Comparison of ENCODE assay signal across 1 cellular context in the genomic region with DNA sequence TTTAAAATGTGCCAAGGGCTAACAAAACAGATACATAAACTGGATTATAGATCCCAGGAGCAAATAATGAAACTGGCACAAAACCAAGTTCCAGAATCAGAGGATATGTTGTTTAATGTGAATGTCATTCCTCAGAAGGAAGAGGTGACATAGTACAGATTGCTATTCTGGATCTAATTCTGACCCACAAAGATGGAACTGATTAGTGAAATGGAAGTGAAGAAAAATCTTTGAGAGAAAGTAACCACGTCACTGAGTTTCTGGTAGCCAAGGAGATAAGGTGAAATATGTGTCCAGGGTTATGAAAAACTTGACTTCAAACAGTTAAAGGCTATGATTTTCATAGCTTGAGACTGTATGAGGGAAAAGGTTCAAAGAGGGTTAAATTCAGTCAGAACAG.
TF ChIP-seq lines count a peak whose summit lies in the region.

No MANE protein-coding gene starts in this region.

TF ChIP-seq in SK-N-SH, 30 proteins besides CTCF, POLR2A, EP300 and RAD21 (continued from another document):
- TF ChIP-seq, protein P1, sequence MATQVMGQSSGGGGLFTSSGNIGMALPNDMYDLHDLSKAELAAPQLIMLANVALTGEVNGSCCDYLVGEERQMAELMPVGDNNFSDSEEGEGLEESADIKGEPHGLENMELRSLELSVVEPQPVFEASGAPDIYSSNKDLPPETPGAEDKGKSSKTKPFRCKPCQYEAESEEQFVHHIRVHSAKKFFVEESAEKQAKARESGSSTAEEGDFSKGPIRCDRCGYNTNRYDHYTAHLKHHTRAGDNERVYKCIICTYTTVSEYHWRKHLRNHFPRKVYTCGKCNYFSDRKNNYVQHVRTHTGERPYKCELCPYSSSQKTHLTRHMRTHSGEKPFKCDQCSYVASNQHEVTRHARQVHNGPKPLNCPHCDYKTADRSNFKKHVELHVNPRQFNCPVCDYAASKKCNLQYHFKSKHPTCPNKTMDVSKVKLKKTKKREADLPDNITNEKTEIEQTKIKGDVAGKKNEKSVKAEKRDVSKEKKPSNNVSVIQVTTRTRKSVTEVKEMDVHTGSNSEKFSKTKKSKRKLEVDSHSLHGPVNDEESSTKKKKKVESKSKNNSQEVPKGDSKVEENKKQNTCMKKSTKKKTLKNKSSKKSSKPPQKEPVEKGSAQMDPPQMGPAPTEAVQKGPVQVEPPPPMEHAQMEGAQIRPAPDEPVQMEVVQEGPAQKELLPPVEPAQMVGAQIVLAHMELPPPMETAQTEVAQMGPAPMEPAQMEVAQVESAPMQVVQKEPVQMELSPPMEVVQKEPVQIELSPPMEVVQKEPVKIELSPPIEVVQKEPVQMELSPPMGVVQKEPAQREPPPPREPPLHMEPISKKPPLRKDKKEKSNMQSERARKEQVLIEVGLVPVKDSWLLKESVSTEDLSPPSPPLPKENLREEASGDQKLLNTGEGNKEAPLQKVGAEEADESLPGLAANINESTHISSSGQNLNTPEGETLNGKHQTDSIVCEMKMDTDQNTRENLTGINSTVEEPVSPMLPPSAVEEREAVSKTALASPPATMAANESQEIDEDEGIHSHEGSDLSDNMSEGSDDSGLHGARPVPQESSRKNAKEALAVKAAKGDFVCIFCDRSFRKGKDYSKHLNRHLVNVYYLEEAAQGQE (IDR thresholded peaks at IDR 0.05; ENCODE audit: low read depth, low read length): no peak
- TF ChIP-seq NRF1 (IDR thresholded peaks at IDR 0.05; ENCODE audit: low read depth, low read length): no peak
- TF ChIP-seq CHD2 (IDR thresholded peaks at IDR 0.05; ENCODE audit: low read length, partially characterized antibody): no peak
- TF ChIP-seq RXRA (IDR thresholded peaks at IDR 0.05; ENCODE audit: borderline replicate concordance, low read depth): peak; percentile 42; the same call in 1 of the 2 replicates
- TF ChIP-seq EZH2phosphoT487 (IDR thresholded peaks at IDR 0.05; ENCODE audit: borderline replicate concordance, low read depth): no peak
- no peak for TF ChIP-seq FOXJ3 (CRISPR knock-in tag; IDR thresholded peaks at IDR 0.05)
- peak; percentile 64 for TF ChIP-seq GATA2 (CRISPR knock-in tag; IDR thresholded peaks at IDR 0.05)
- TF ChIP-seq NFIC (IDR thresholded peaks at IDR 0.05; ENCODE audit: borderline replicate concordance): peak; percentile 62; the same call in 1 of the 2 replicates
- TF ChIP-seq TEAD4 (IDR thresholded peaks at IDR 0.05; ENCODE audit: borderline replicate concordance, insufficient read depth): peak; percentile 66; the same call in 1 of the 2 replicates
- peak; percentile 27; the same call in 1 of the 2 replicates for TF ChIP-seq RCOR1 (IDR thresholded peaks at IDR 0.05; ENCODE audit: low read length)
- TF ChIP-seq, protein P2, sequence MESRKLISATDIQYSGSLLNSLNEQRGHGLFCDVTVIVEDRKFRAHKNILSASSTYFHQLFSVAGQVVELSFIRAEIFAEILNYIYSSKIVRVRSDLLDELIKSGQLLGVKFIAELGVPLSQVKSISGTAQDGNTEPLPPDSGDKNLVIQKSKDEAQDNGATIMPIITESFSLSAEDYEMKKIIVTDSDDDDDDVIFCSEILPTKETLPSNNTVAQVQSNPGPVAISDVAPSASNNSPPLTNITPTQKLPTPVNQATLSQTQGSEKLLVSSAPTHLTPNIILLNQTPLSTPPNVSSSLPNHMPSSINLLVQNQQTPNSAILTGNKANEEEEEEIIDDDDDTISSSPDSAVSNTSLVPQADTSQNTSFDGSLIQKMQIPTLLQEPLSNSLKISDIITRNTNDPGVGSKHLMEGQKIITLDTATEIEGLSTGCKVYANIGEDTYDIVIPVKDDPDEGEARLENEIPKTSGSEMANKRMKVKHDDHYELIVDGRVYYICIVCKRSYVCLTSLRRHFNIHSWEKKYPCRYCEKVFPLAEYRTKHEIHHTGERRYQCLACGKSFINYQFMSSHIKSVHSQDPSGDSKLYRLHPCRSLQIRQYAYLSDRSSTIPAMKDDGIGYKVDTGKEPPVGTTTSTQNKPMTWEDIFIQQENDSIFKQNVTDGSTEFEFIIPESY (IDR thresholded peaks at IDR 0.05; ENCODE audit: borderline replicate concordance, low read depth): no peak
- TF ChIP-seq JUND (IDR thresholded peaks at IDR 0.05): peak; percentile 61
- TF ChIP-seq, protein P3, sequence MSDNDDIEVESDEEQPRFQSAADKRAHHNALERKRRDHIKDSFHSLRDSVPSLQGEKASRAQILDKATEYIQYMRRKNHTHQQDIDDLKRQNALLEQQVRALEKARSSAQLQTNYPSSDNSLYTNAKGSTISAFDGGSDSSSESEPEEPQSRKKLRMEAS (IDR thresholded peaks at IDR 0.05; ENCODE audit: low read depth): 0 out of 2 replicates have a peak, but pooled peaks have one; percentile 29
- TF ChIP-seq FOXM1 (IDR thresholded peaks at IDR 0.05; ENCODE audit: low read depth): peak; percentile 41; the same call in 1 of the 2 replicates
- TF ChIP-seq, protein P4, sequence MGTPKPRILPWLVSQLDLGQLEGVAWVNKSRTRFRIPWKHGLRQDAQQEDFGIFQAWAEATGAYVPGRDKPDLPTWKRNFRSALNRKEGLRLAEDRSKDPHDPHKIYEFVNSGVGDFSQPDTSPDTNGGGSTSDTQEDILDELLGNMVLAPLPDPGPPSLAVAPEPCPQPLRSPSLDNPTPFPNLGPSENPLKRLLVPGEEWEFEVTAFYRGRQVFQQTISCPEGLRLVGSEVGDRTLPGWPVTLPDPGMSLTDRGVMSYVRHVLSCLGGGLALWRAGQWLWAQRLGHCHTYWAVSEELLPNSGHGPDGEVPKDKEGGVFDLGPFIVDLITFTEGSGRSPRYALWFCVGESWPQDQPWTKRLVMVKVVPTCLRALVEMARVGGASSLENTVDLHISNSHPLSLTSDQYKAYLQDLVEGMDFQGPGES (IDR thresholded peaks at IDR 0.05; ENCODE audit: low read depth, low read length): no peak
- peak; percentile 97 for TF ChIP-seq TCF12 (IDR thresholded peaks at IDR 0.05)
- TF ChIP-seq, protein P5, sequence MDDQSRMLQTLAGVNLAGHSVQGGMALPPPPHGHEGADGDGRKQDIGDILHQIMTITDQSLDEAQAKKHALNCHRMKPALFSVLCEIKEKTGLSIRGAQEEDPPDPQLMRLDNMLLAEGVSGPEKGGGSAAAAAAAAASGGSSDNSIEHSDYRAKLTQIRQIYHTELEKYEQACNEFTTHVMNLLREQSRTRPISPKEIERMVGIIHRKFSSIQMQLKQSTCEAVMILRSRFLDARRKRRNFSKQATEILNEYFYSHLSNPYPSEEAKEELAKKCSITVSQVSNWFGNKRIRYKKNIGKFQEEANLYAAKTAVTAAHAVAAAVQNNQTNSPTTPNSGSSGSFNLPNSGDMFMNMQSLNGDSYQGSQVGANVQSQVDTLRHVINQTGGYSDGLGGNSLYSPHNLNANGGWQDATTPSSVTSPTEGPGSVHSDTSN (IDR thresholded peaks at IDR 0.05): peak; percentile 75
- TF ChIP-seq POLR2AphosphoS5 (IDR thresholded peaks at IDR 0.05; ENCODE audit: low read depth, low read length): peak; percentile 62; the same call in 1 of the 2 replicates
- 0 out of 2 replicates have a peak, but pooled peaks have one; percentile 15 for TF ChIP-seq YY1 (IDR thresholded peaks at IDR 0.05; ENCODE audit: low read depth)
- 0 out of 2 replicates have a peak, but pooled peaks have one; percentile 22 for TF ChIP-seq FOSL2 (IDR thresholded peaks at IDR 0.05; ENCODE audit: borderline replicate concordance, low read depth)
- no peak for TF ChIP-seq TAF1 (IDR thresholded peaks at IDR 0.05; ENCODE audit: borderline replicate concordance, low read depth, low read length)
- no peak for TF ChIP-seq RFX5 (IDR thresholded peaks at IDR 0.05; ENCODE audit: low read length)
- TF ChIP-seq ELF1 (IDR thresholded peaks at IDR 0.05): 0 out of 2 replicates have a peak, but pooled peaks have one; percentile 14
- TF ChIP-seq, protein P6, sequence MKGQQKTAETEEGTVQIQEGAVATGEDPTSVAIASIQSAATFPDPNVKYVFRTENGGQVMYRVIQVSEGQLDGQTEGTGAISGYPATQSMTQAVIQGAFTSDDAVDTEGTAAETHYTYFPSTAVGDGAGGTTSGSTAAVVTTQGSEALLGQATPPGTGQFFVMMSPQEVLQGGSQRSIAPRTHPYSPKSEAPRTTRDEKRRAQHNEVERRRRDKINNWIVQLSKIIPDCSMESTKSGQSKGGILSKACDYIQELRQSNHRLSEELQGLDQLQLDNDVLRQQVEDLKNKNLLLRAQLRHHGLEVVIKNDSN (IDR thresholded peaks at IDR 0.05; ENCODE audit: borderline replicate concordance, low read depth): no peak
- no peak for TF ChIP-seq GABPA (IDR thresholded peaks at IDR 0.05; ENCODE audit: low read depth)
